In genomic region chr10:49393301-49393700, GRCh38 we compare ENCODE assay signal across 9 cellular contexts. TPM values are rescaled to one million over a fixed set of nuclear protein-coding genes. Genes with fewer than 3 reads are reported as not detected.
"Had no signal": no experiment of that assay in that cellular context is flagged by ENCODE, and none has a peak within 500 bp of the region (broad histone marks: within the 10 kb centered on the region; RNA-seq: fewer than 3 reads in every experiment).

No MANE protein-coding gene starts in this region.

- H3K4me3 Mint-ChIP-seq: GM23338, H9 had no signal

- H3K27ac Mint-ChIP-seq: GM23338, H9 had no signal

- FAIRE-seq: H1, H54, HTR-8/SVneo had no signal

- DNase-seq: H9, HCEC 1CT, KBM-7 had no signal

- ATAC-seq: GM23338 had no signal

- H3K9ac ChIP-seq: KMS-11 had no signal

- H3K4me2 ChIP-seq: GM23338, KMS-11 had no signal

- H3K27ac ChIP-seq: KMS-11 had no signal

- H3K9me3 Mint-ChIP-seq: GM23338 had no signal

- H3K4me3 ChIP-seq: GM23338 had no signal

- H2AFZ ChIP-seq: GM23338 had no signal

RNA-seq across cellular contexts. Expression of gene DRGX, which starts 2.6 kb away (rescaled TPM):
- total RNA-seq: GM23338, H1, H9, HT-29 had no signal
- polyA plus RNA-seq: GM23338, H1 had no signal
